Comparison of ENCODE assay signal across 23 cellular contexts in genomic region chr7:44128721-44129582, GRCh38. TPM values are rescaled to one million over a fixed set of nuclear protein-coding genes. Genes with fewer than 3 reads are reported as not detected.
"Had no signal": no experiment of that assay in that cellular context is flagged by ENCODE, and none has a peak within 500 bp of the region (broad histone marks: within the 10 kb centered on the region; RNA-seq: fewer than 3 reads in every experiment).

No MANE protein-coding gene starts in this region.

- ATAC-seq: activated naive CD8-positive, alpha-beta T cell treated with anti-CD3 and anti-CD28 coated beads, Interleukin-2, amount 50 U/mL, for 24 hours; gastroesophageal sphincter; naive thymus-derived CD8-positive, alpha-beta T cell; stimulated activated naive B cell treated with anti-CD40 and anti-IgM and Interleukin-4, amounts not matched to agents 10 μg/mL and 1 μg/mL and 100 μg/mL, for 72 hours had no signal

- H3K27me3 Mint-ChIP-seq: activated naive CD8-positive, alpha-beta T cell treated with anti-CD3 and anti-CD28 coated beads, Interleukin-2, amount 50 U/mL, for 24 hours; naive thymus-derived CD8-positive, alpha-beta T cell; stimulated activated naive B cell treated with anti-CD40 and anti-IgM and Interleukin-4, amounts not matched to agents 10 μg/mL and 1 μg/mL and 100 μg/mL, for 72 hours had no signal

- H3K36me3 ChIP-seq: gastroesophageal sphincter, tibial artery had no signal

- H3K4me3 Mint-ChIP-seq: activated CD4-positive, alpha-beta T cell treated with anti-CD3 and anti-CD28 coated beads, Interleukin-2, amount 10 ng/mL, durations not matched to agents 24 days and 14 days; activated naive CD8-positive, alpha-beta T cell treated with anti-CD3 and anti-CD28 coated beads, Interleukin-2, amount 50 U/mL, for 24 hours; naive thymus-derived CD8-positive, alpha-beta T cell; stimulated activated naive B cell treated with anti-CD40 and anti-IgM and Interleukin-4, amounts not matched to agents 10 μg/mL and 1 μg/mL and 100 μg/mL, for 72 hours had no signal

- DNase-seq: activated CD4-positive, alpha-beta T cell treated with anti-CD3 and anti-CD28 coated beads, Interleukin-2, amount 10 ng/mL, durations not matched to agents 24 days and 14 days; activated CD4-positive, CD25-positive, alpha-beta regulatory T cell; activated naive CD4-positive, alpha-beta T cell treated with Interleukin-2 at 50 U/mL for 16 hours; activated naive CD8-positive, alpha-beta T cell treated with anti-CD3 and anti-CD28 coated beads, Interleukin-2, amount 50 U/mL, for 24 hours; aorta; dermis blood vessel endothelial cell; islet precursor cell; mesenchymal stem cell; naive thymus-derived CD8-positive, alpha-beta T cell; nucleus accumbens; stimulated activated CD4-positive, alpha-beta T cell treated with anti-CD3 and anti-CD28 coated beads, Interleukin-15, amount 100 ng/mL, for 24 hours; stimulated activated CD4-positive, alpha-beta T cell treated with anti-CD3 and anti-CD28 coated beads, Interleukin-4, amount 100 ng/mL, for 1 hour; stimulated activated naive B cell treated with anti-CD40 and anti-IgM and Interleukin-4, amounts not matched to agents 10 μg/mL and 1 μg/mL and 100 μg/mL, for 72 hours; tibial artery had no signal

- H3K9me3 Mint-ChIP-seq: activated naive CD8-positive, alpha-beta T cell treated with anti-CD3 and anti-CD28 coated beads, Interleukin-2, amount 50 U/mL, for 24 hours; naive thymus-derived CD8-positive, alpha-beta T cell had no signal

- H3K27ac ChIP-seq: epithelial cell of prostate, gastroesophageal sphincter, skin epidermis, tibial artery had no signal

- FAIRE-seq: TTC549 had no signal

- H3K4me3 ChIP-seq: gastroesophageal sphincter, skin epidermis, tibial artery had no signal

- H3K9me3 ChIP-seq: gastroesophageal sphincter, tibial artery had no signal

- H3K36me3 Mint-ChIP-seq: naive thymus-derived CD8-positive, alpha-beta T cell had no signal

- H3K27ac Mint-ChIP-seq: activated CD4-positive, alpha-beta T cell treated with anti-CD3 and anti-CD28 coated beads, Interleukin-2, amount 10 ng/mL, durations not matched to agents 24 days and 14 days; activated naive CD8-positive, alpha-beta T cell treated with anti-CD3 and anti-CD28 coated beads, Interleukin-2, amount 50 U/mL, for 24 hours; naive thymus-derived CD8-positive, alpha-beta T cell; stimulated activated naive B cell treated with anti-CD40 and anti-IgM and Interleukin-4, amounts not matched to agents 10 μg/mL and 1 μg/mL and 100 μg/mL, for 72 hours had no signal

- H3K27me3 ChIP-seq: gastroesophageal sphincter, tibial artery had no signal

RNA-seq across cellular contexts. Expression of gene MYL7, which starts 12.2 kb away (rescaled TPM):
- total RNA-seq: activated CD4-positive, alpha-beta T cell treated with anti-CD3 and anti-CD28 coated beads, Interleukin-2, amount 10 ng/mL, durations not matched to agents 24 days and 14 days; aorta; chondrocyte; dermis blood vessel endothelial cell; gastroesophageal sphincter; liver; mucosa of gallbladder; naive thymus-derived CD8-positive, alpha-beta T cell; subcutaneous adipose tissue; T-helper 2 cell treated with Interferon-gamma antibody and Interleukin-4, amounts not matched to agents 100 ng/mL and 5 ng/mL, for 36 hours had no signal
- polyA plus RNA-seq: liver; naive thymus-derived CD8-positive, alpha-beta T cell had no signal
